In the genomic region with DNA sequence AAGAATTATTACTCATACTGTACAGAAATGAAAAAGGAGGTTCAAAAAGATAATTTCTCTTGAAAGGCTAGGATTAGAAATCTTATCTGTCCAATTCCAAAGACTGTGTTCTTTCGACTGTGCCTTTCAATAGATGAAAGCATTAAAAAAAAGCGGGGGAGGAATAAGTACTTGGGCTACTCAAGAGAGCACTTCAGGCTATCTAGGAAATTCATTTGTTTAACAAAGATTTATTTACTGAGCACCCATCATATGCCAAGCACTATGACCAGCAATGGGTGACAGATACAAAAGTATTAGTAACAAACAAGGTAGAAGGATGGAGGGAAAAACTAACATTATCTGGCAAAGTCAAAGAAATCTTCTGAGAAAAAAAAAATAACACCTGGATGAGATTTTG, we compare ENCODE assay signal across 19 cellular contexts. TPM values are rescaled to one million over a fixed set of nuclear protein-coding genes. Genes with fewer than 3 reads are reported as not detected.
DNase-seq lines count a peak whose midpoint lies in the region; ATAC-seq and TF ChIP-seq lines count a peak whose summit lies in the region.
"Had no signal": no experiment of that assay in that cellular context is flagged by ENCODE, and none has a peak within 500 bp of the region (broad histone marks: within the 10 kb centered on the region; RNA-seq: fewer than 3 reads in every experiment).

No MANE protein-coding gene starts in this region.

- peak overlapping the region; percentile 60 for H3K27ac Mint-ChIP-seq in activated T-cell treated with anti-CD3 and anti-CD28 coated beads, Interleukin-2, amount 50 U/mL, for 72 hours
- H3K27ac Mint-ChIP-seq in stimulated activated effector memory CD8-positive, alpha-beta T cell treated with anti-CD3 and anti-CD28 coated beads, Interleukin-12 subunit alpha, Interleukin-12 subunit beta, amount 100 ng/mL, for 72 hours, result peak overlapping the region; percentile 26
- H3K27ac Mint-ChIP-seq in activated CD8-positive, alpha-beta T cell treated with anti-CD3 and anti-CD28 coated beads for 36 hours, result no peak overlapping the region
- H3K27ac Mint-ChIP-seq: B cell; CD4-positive, CD25-positive, alpha-beta regulatory T cell; CD8-positive, alpha-beta T cell had no signal

- DNase-seq in activated T-cell treated with anti-CD3 and anti-CD28 coated beads, Interleukin-2, amount 50 U/mL, for 72 hours, result no peak
- DNase-seq in activated T-cell treated with anti-CD3 and anti-CD28 coated beads, Interleukin-2, amount 50 U/mL, for 4 hours, result no peak
- DNase-seq in left lung (no peak), SW 1271 (lab: John Stamatoyannopoulos, UW) (no peak), DMS114 treated with DMSO at 0.1 percent for 48 hours (lab: John Stamatoyannopoulos, UW; ENCODE audit: unreplicated experiment) (no peak)
- no peak for DNase-seq in stimulated activated effector memory CD8-positive, alpha-beta T cell treated with anti-CD3 and anti-CD28 coated beads, Interleukin-12 subunit alpha, Interleukin-12 subunit beta, amount 100 ng/mL, for 72 hours (ENCODE audit: low spot score in 2 of 2)
- no peak for DNase-seq in activated CD8-positive, alpha-beta T cell treated with anti-CD3 and anti-CD28 coated beads for 36 hours
- DNase-seq: CD4-positive, CD25-positive, alpha-beta regulatory T cell; CD8-positive, alpha-beta T cell; DMS 273 treated with DMSO at 0.1 percent for 48 hours; DMS53; DMS79 treated with DMSO at 0.1 percent for 48 hours; GF-D8; GOT3 had no signal

- CTCF ChIA-PET in activated CD8-positive, alpha-beta T cell treated with anti-CD3 and anti-CD28 coated beads for 36 hours (lab: Charles Lee), result no interaction called here

- no peak overlapping the region for H3K4me3 Mint-ChIP-seq in activated T-cell treated with anti-CD3 and anti-CD28 coated beads, Interleukin-2, amount 50 U/mL, for 72 hours
- no peak overlapping the region for H3K4me3 Mint-ChIP-seq in activated T-cell treated with anti-CD3 and anti-CD28 coated beads, Interleukin-2, amount 50 U/mL, for 4 hours
- no peak overlapping the region for H3K4me3 Mint-ChIP-seq in stimulated activated effector memory CD8-positive, alpha-beta T cell treated with anti-CD3 and anti-CD28 coated beads, Interleukin-12 subunit alpha, Interleukin-12 subunit beta, amount 100 ng/mL, for 72 hours
- H3K4me3 Mint-ChIP-seq in activated CD8-positive, alpha-beta T cell treated with anti-CD3 and anti-CD28 coated beads for 36 hours, result no peak overlapping the region
- H3K4me3 Mint-ChIP-seq: B cell; CD4-positive, CD25-positive, alpha-beta regulatory T cell; CD8-positive, alpha-beta T cell had no signal

- no peaks in the 10 kb centered on the region for H3K4me1 ChIP-seq in left lung
- H3K4me1 ChIP-seq: BLaER1, HAP-1 had no signal

- peaks cover 0 to 96% of the 10 kb centered on the region in 2 donors for H3K36me3 ChIP-seq in left lung

- H3K36me3 Mint-ChIP-seq in activated T-cell treated with anti-CD3 and anti-CD28 coated beads, Interleukin-2, amount 50 U/mL, for 72 hours (ENCODE audit: insufficient read depth in 2 of 2), result peaks cover 9 to 44% of the 10 kb centered on the region in 2 donors
- peaks cover 45% of the 10 kb centered on the region for H3K36me3 Mint-ChIP-seq in activated T-cell treated with anti-CD3 and anti-CD28 coated beads, Interleukin-2, amount 50 U/mL, for 4 hours (ENCODE audit: insufficient read depth)
- peaks cover 99% of the 10 kb centered on the region for H3K36me3 Mint-ChIP-seq in stimulated activated effector memory CD8-positive, alpha-beta T cell treated with anti-CD3 and anti-CD28 coated beads, Interleukin-12 subunit alpha, Interleukin-12 subunit beta, amount 100 ng/mL, for 72 hours
- peaks cover 45% of the 10 kb centered on the region for H3K36me3 Mint-ChIP-seq in activated CD8-positive, alpha-beta T cell treated with anti-CD3 and anti-CD28 coated beads for 36 hours (ENCODE audit: low read depth)

- H3K27me3 ChIP-seq in left lung, result no peaks in the 10 kb centered on the region
- H3K27me3 ChIP-seq: BLaER1 had no signal

- no peaks in the 10 kb centered on the region for H3K27me3 Mint-ChIP-seq in activated T-cell treated with anti-CD3 and anti-CD28 coated beads, Interleukin-2, amount 50 U/mL, for 72 hours (ENCODE audit: low read depth)
- no peaks in the 10 kb centered on the region for H3K27me3 Mint-ChIP-seq in activated T-cell treated with anti-CD3 and anti-CD28 coated beads, Interleukin-2, amount 50 U/mL, for 4 hours (ENCODE audit: low read depth)
- H3K27me3 Mint-ChIP-seq in activated CD8-positive, alpha-beta T cell treated with anti-CD3 and anti-CD28 coated beads for 36 hours, result no peaks in the 10 kb centered on the region
- H3K27me3 Mint-ChIP-seq: B cell; CD4-positive, CD25-positive, alpha-beta regulatory T cell had no signal

- TF ChIP-seq CTCF in left lung (IDR thresholded peaks at IDR 0.05), result no peak
- no peak for TF ChIP-seq CTCF in activated CD8-positive, alpha-beta T cell treated with anti-CD3 and anti-CD28 coated beads for 36 hours (IDR thresholded peaks at IDR 0.05)

- POLR2A ChIA-PET in activated CD8-positive, alpha-beta T cell treated with anti-CD3 and anti-CD28 coated beads for 36 hours (lab: Charles Lee), result no interaction called here

- no peak overlapping the region for H3K4me3 ChIP-seq in left lung
- H3K4me3 ChIP-seq: BLaER1, HAP-1 had no signal

- H3K9me3 Mint-ChIP-seq in activated T-cell treated with anti-CD3 and anti-CD28 coated beads, Interleukin-2, amount 50 U/mL, for 72 hours, result no peaks in the 10 kb centered on the region
- H3K9me3 Mint-ChIP-seq in activated T-cell treated with anti-CD3 and anti-CD28 coated beads, Interleukin-2, amount 50 U/mL, for 4 hours, result no peaks in the 10 kb centered on the region
- no peaks in the 10 kb centered on the region for H3K9me3 Mint-ChIP-seq in stimulated activated effector memory CD8-positive, alpha-beta T cell treated with anti-CD3 and anti-CD28 coated beads, Interleukin-12 subunit alpha, Interleukin-12 subunit beta, amount 100 ng/mL, for 72 hours
- no peaks in the 10 kb centered on the region for H3K9me3 Mint-ChIP-seq in activated CD8-positive, alpha-beta T cell treated with anti-CD3 and anti-CD28 coated beads for 36 hours
- H3K9me3 Mint-ChIP-seq: CD4-positive, CD25-positive, alpha-beta regulatory T cell; CD8-positive, alpha-beta T cell had no signal

- peak overlapping the region in 1 of 2 donors; percentile 65 for H3K27ac ChIP-seq in left lung
- H3K27ac ChIP-seq: 22Rv1, BLaER1, C4-2B had no signal

- H3K9me3 ChIP-seq in left lung, result no peaks in the 10 kb centered on the region
- H3K9me3 ChIP-seq: BLaER1, HAP-1 had no signal

- intact Hi-C loops in left lung (cut with DNase I), result no loop called here
- intact Hi-C loops in activated CD8-positive, alpha-beta T cell treated with anti-CD3 and anti-CD28 coated beads for 36 hours (cut with micrococcal nuclease), result no loop called here

- H3K4me1 Mint-ChIP-seq in activated T-cell treated with anti-CD3 and anti-CD28 coated beads, Interleukin-2, amount 50 U/mL, for 72 hours (ENCODE audit: low read depth), result peaks cover 16% of the 10 kb centered on the region
- no peaks in the 10 kb centered on the region for H3K4me1 Mint-ChIP-seq in activated T-cell treated with anti-CD3 and anti-CD28 coated beads, Interleukin-2, amount 50 U/mL, for 4 hours (ENCODE audit: low read depth)
- H3K4me1 Mint-ChIP-seq in stimulated activated effector memory CD8-positive, alpha-beta T cell treated with anti-CD3 and anti-CD28 coated beads, Interleukin-12 subunit alpha, Interleukin-12 subunit beta, amount 100 ng/mL, for 72 hours, result peaks cover 6% of the 10 kb centered on the region
- H3K4me1 Mint-ChIP-seq in activated CD8-positive, alpha-beta T cell treated with anti-CD3 and anti-CD28 coated beads for 36 hours (ENCODE audit: low read depth), result no peaks in the 10 kb centered on the region
- H3K4me1 Mint-ChIP-seq: B cell had no signal

- no peak for ATAC-seq in activated T-cell treated with anti-CD3 and anti-CD28 coated beads, Interleukin-2, amount 50 U/mL, for 72 hours (replicated peaks in 1 of 2)
- no peak for ATAC-seq in activated T-cell treated with anti-CD3 and anti-CD28 coated beads, Interleukin-2, amount 50 U/mL, for 4 hours
- ATAC-seq in left lung, result peak; percentile 62
- ATAC-seq in stimulated activated effector memory CD8-positive, alpha-beta T cell treated with anti-CD3 and anti-CD28 coated beads, Interleukin-12 subunit alpha, Interleukin-12 subunit beta, amount 100 ng/mL, for 72 hours, result no peak
- ATAC-seq in activated CD8-positive, alpha-beta T cell treated with anti-CD3 and anti-CD28 coated beads for 36 hours, result no peak
- ATAC-seq: CD8-positive, alpha-beta T cell had no signal

RNA-seq across cellular contexts. Expression of gene SENP1, which starts 37.4 kb away (rescaled TPM):
- total RNA-seq in activated T-cell treated with anti-CD3 and anti-CD28 coated beads, Interleukin-2, amount 50 U/mL, for 72 hours, result 10 to 100 TPM; 58.4 to 68.7 TPM
- total RNA-seq in activated T-cell treated with anti-CD3 and anti-CD28 coated beads, Interleukin-2, amount 50 U/mL, for 4 hours, result 10 to 100 TPM; 44.3 to 54.0 (median 46.5) TPM
- 10 to 100 TPM; 13.3 to 19.2 TPM for total RNA-seq in left lung
- 10 to 100 TPM; 39.8 to 40.2 TPM for total RNA-seq in activated CD8-positive, alpha-beta T cell treated with anti-CD3 and anti-CD28 coated beads for 36 hours

RNA-seq across cellular contexts. Expression of gene PFKM, which starts 50.7 kb away (rescaled TPM):
- total RNA-seq in activated T-cell treated with anti-CD3 and anti-CD28 coated beads, Interleukin-2, amount 50 U/mL, for 72 hours, result 10 to 100 TPM; 29.1 to 35.9 TPM
- total RNA-seq in activated T-cell treated with anti-CD3 and anti-CD28 coated beads, Interleukin-2, amount 50 U/mL, for 4 hours, result 10 to 100 TPM; 66.0 to 79.0 (median 70.7) TPM
- 10 to 100 TPM; 52.3 to 61.6 TPM for total RNA-seq in left lung
- 10 to 100 TPM; 59.7 to 65.8 TPM for total RNA-seq in activated CD8-positive, alpha-beta T cell treated with anti-CD3 and anti-CD28 coated beads for 36 hours
